ENCODE assay signal across 29 cellular contexts in the genomic region with DNA sequence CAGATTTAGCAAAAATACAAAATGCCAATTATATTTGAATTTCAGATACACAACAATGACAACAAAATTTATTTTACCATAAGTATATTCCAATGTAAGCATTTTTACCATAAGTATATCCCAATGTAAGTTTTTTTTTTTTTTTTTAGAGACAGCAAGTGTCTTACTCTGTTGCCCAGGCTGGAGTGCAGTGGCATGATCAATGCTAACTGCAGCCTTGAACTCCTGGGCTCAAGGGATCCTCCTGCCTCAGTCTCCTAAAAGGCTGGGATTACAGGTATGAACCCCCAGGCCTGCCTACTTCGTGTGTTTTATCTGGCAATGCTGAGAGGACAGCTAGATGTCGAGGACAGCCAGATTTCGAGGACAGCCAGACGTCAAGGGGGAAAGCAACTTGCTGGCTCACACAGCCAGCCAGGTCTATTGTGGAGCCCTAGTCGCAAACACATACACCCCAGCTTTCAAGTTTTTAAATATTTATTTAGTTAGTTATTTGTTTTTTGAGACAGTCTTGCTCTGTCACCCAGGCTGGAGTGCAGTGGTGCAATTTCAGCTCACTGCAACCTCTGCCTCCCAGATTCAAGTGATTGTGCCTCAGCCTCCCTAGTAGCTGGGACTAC. TPM values are rescaled to one million over a fixed set of nuclear protein-coding genes. Genes with fewer than 3 reads are reported as not detected.
DNase-seq lines count a peak whose midpoint lies in the region; ATAC-seq and TF ChIP-seq lines count a peak whose summit lies in the region.
"Had no signal": no experiment of that assay in that cellular context is flagged by ENCODE, and none has a peak within 500 bp of the region (broad histone marks: within the 10 kb centered on the region; RNA-seq: fewer than 3 reads in every experiment).

No MANE protein-coding gene starts in this region.

- H3K9me3 ChIP-seq in adipocyte (ENCODE audit: control insufficient read depth, low read length): no peaks in the 10 kb centered on the region
- H3K9me3 ChIP-seq in esophagus muscularis mucosa: no peaks in the 10 kb centered on the region
- no peaks in the 10 kb centered on the region for H3K9me3 ChIP-seq in subcutaneous abdominal adipose tissue (ENCODE audit: control insufficient read depth in 5 of 5, low read length in 5 of 5)
- H3K9me3 ChIP-seq: gastroesophageal sphincter, MG63, Peyer's patch had no signal

- DNase-seq in adipocyte (ENCODE audit: low read depth): no peak
- no peak for DNase-seq in esophagus muscularis mucosa (ENCODE audit: extremely low spot score)
- DNase-seq in nephron progenitor cell: no peak
- no peak for DNase-seq in stimulated activated CD4-positive, alpha-beta T cell treated with anti-CD3 and anti-CD28 coated beads, Interleukin-1b, Interleukin-23, amount 100 ng/mL, for 48 hours
- DNase-seq: activated CD4-positive, alpha-beta T cell treated with anti-CD3 and anti-CD28 coated beads, Interleukin-2, amount 10 ng/mL, durations not matched to agents 24 days and 14 days; Calu3; effector CD8-positive, alpha-beta T cell; kidney glomerular epithelial cell; MG63; natural killer cell; NCI-H1436; NCI-H524 treated with DMSO at 0.1 percent for 48 hours; Peyer's patch; stimulated activated CD4-positive, alpha-beta T cell treated with anti-CD3 and anti-CD28 coated beads, Interleukin-4, amount 100 ng/mL, for 4 hours had no signal

- no peak for TF ChIP-seq EP300 in esophagus muscularis mucosa (IDR thresholded peaks at IDR 0.05)

- H3K27ac Mint-ChIP-seq in nephron progenitor cell: peak overlapping the region; percentile 97
- H3K27ac Mint-ChIP-seq: activated CD4-positive, alpha-beta T cell treated with anti-CD3 and anti-CD28 coated beads, Interleukin-2, amount 10 ng/mL, durations not matched to agents 24 days and 14 days; activated naive CD4-positive, alpha-beta T cell treated with anti-CD3 and anti-CD28 coated beads, Interleukin-2, amount 50 U/mL, for 72 hours; natural killer cell; stimulated activated naive CD8-positive, alpha-beta T cell treated with anti-CD3 and anti-CD28 coated beads, Interleukin-15, Interleukin-2, amounts not matched to agents 100 ng/mL and 50 ng/mL, for 24 hours; T-helper 1 cell treated with Interleukin-12 subunit alpha and Interleukin-12 subunit beta and Interleukin-4 antibody, amounts not matched to agents 30 μg/mL and 1 μg/mL, for 36 hours had no signal

- no peaks in the 10 kb centered on the region for H3K27me3 ChIP-seq in adipocyte (replicated peaks; ENCODE audit: control insufficient read depth, insufficient read depth, low read length)
- H3K27me3 ChIP-seq in esophagus muscularis mucosa: no peaks in the 10 kb centered on the region
- no peaks in the 10 kb centered on the region for H3K27me3 ChIP-seq in subcutaneous abdominal adipose tissue (ENCODE audit: control insufficient read depth in 5 of 5, insufficient read depth in 4 of 5, low read length in 5 of 5)
- H3K27me3 ChIP-seq: gastroesophageal sphincter, Peyer's patch had no signal

- peaks cover 80% of the 10 kb centered on the region for H3K4me1 Mint-ChIP-seq in nephron progenitor cell

- TF ChIP-seq CTCF in esophagus muscularis mucosa (IDR thresholded peaks at IDR 0.05) (no peak), nephron progenitor cell (IDR thresholded peaks at IDR 0.05) (no peak)

- H3K9me3 Mint-ChIP-seq in nephron progenitor cell: no peaks in the 10 kb centered on the region
- H3K9me3 Mint-ChIP-seq: activated CD4-positive, alpha-beta T cell treated with anti-CD3 and anti-CD28 coated beads, Interleukin-2, amount 10 ng/mL, durations not matched to agents 24 days and 14 days; activated naive CD4-positive, alpha-beta T cell treated with anti-CD3 and anti-CD28 coated beads, Interleukin-2, amount 50 U/mL, for 72 hours; natural killer cell; stimulated activated naive CD8-positive, alpha-beta T cell treated with anti-CD3 and anti-CD28 coated beads, Interleukin-15, Interleukin-2, amounts not matched to agents 100 ng/mL and 50 ng/mL, for 24 hours; T-helper 1 cell treated with Interleukin-12 subunit alpha and Interleukin-12 subunit beta and Interleukin-4 antibody, amounts not matched to agents 30 μg/mL and 1 μg/mL, for 36 hours had no signal

- H3K4me1 ChIP-seq in adipocyte (ENCODE audit: control insufficient read depth, insufficient read depth, low read length) (peaks cover 24% of the 10 kb centered on the region), esophagus muscularis mucosa (peaks cover 6 to 29% (median 27%) of the 10 kb centered on the region in 4 donors), subcutaneous abdominal adipose tissue (ENCODE audit: control insufficient read depth in 5 of 5, insufficient read depth in 5 of 5, low read length in 5 of 5) (peaks cover 4 to 25% (median 24%) of the 10 kb centered on the region in 5 donors)
- H3K4me1 ChIP-seq: Peyer's patch had no signal

- H3K27ac ChIP-seq in esophagus muscularis mucosa (replicated peaks in 1 of 4) (peak overlapping the region; percentile 86 to 94 (median 88)), subcutaneous abdominal adipose tissue (ENCODE audit: low read depth, low read length) (peak overlapping the region; percentile 88)
- H3K27ac ChIP-seq: C4-2B had no signal

- ATAC-seq in HG02678 (IDR thresholded peaks at IDR 0.05; ENCODE audit: unreplicated experiment) (no peak), HG03378 (IDR thresholded peaks at IDR 0.05; ENCODE audit: unreplicated experiment) (no peak), HG02759 (IDR thresholded peaks at IDR 0.05; ENCODE audit: unreplicated experiment) (no peak)
- ATAC-seq: activated naive CD4-positive, alpha-beta T cell treated with anti-CD3 and anti-CD28 coated beads, Interleukin-2, amount 50 U/mL, for 72 hours; esophagus mucosa; natural killer cell had no signal

- no peaks in the 10 kb centered on the region for H3K27me3 Mint-ChIP-seq in nephron progenitor cell (ENCODE audit: low read depth, poor library complexity)

- H3K36me3 Mint-ChIP-seq in nephron progenitor cell (ENCODE audit: low read depth): peaks cover 18% of the 10 kb centered on the region
- H3K36me3 Mint-ChIP-seq: activated naive CD4-positive, alpha-beta T cell treated with anti-CD3 and anti-CD28 coated beads, Interleukin-2, amount 50 U/mL, for 72 hours; natural killer cell had no signal

- H3K9ac ChIP-seq in adipocyte (ENCODE audit: low read length) (peak overlapping the region; percentile 82), subcutaneous abdominal adipose tissue (ENCODE audit: low read length in 5 of 5) (peak overlapping the region in 2 of 5 donors; percentile 34 to 77)

- H3K4me3 Mint-ChIP-seq in nephron progenitor cell: no peak overlapping the region
- H3K4me3 Mint-ChIP-seq: activated CD4-positive, alpha-beta T cell treated with anti-CD3 and anti-CD28 coated beads, Interleukin-2, amount 10 ng/mL, durations not matched to agents 24 days and 14 days; natural killer cell; stimulated activated naive CD8-positive, alpha-beta T cell treated with anti-CD3 and anti-CD28 coated beads, Interleukin-15, Interleukin-2, amounts not matched to agents 100 ng/mL and 50 ng/mL, for 24 hours; T-helper 1 cell treated with Interleukin-12 subunit alpha and Interleukin-12 subunit beta and Interleukin-4 antibody, amounts not matched to agents 30 μg/mL and 1 μg/mL, for 36 hours had no signal

- H3K36me3 ChIP-seq in adipocyte (ENCODE audit: control insufficient read depth, insufficient read depth, low read length, severe bottlenecking) (peaks cover 8% of the 10 kb centered on the region), esophagus muscularis mucosa (peaks cover 0 to 10% (median 4%) of the 10 kb centered on the region in 4 donors), subcutaneous abdominal adipose tissue (ENCODE audit: control insufficient read depth in 5 of 5, insufficient read depth in 5 of 5, low read length in 5 of 5) (peaks cover 0 to 11% (median 5%) of the 10 kb centered on the region in 5 donors)
- H3K36me3 ChIP-seq: MG63, Peyer's patch had no signal

- 89% methylated on average over 5 of the region's 5 CpGs for WGBS in esophagus muscularis mucosa

- H3K4me3 ChIP-seq in adipocyte (ENCODE audit: low read length) (no peak overlapping the region), esophagus muscularis mucosa (no peak overlapping the region), subcutaneous abdominal adipose tissue (ENCODE audit: low read depth in 1 of 5, low read length in 5 of 5) (no peak overlapping the region)
- H3K4me3 ChIP-seq: MG63 had no signal

- TF ChIP-seq POLR2A in esophagus muscularis mucosa (IDR thresholded peaks at IDR 0.05; ENCODE audit: low read depth): no peak

- intact Hi-C loops in esophagus muscularis mucosa (cut with DNase I): no loop called here

RNA-seq across cellular contexts. Expression of a gene that starts 1.1 kb away (rescaled TPM):
- 100 to 1,000 TPM; 290 to 585 (median 569) TPM for total RNA-seq in esophagus muscularis mucosa
- total RNA-seq: Daoy, SK-MEL-5 had no signal

RNA-seq across cellular contexts. Expression of a gene that starts 28.9 kb away (rescaled TPM):
- 10 to 100 TPM; 15.8 to 40.3 (median 32.8) TPM for total RNA-seq in esophagus muscularis mucosa

RNA-seq across cellular contexts. Expression of a gene that starts 53.3 kb away (rescaled TPM):
- total RNA-seq in esophagus muscularis mucosa: 1 to 10 TPM in 2 of 4 donors, under 1 TPM in 2; 0.50 to 2.5 (median 1.0) TPM
- total RNA-seq: Daoy, esophagus mucosa had no signal

RNA-seq across cellular contexts. Expression of a gene that starts 59.0 kb away (rescaled TPM):
- total RNA-seq in esophagus muscularis mucosa: not detected
- total RNA-seq: activated CD4-positive, alpha-beta T cell treated with anti-CD3 and anti-CD28 coated beads, Interleukin-2, amount 10 ng/mL, durations not matched to agents 24 days and 14 days; activated naive CD4-positive, alpha-beta T cell treated with anti-CD3 and anti-CD28 coated beads, Interleukin-2, amount 50 U/mL, for 72 hours; Calu3; cerebellum; Daoy; esophagus mucosa; gastroesophageal sphincter; H4; mesenteric fat pad; natural killer cell; Peyer's patch; SK-MEL-5 had no signal
